Comparison of ENCODE assay signal across 8 cellular contexts in the genomic region with DNA sequence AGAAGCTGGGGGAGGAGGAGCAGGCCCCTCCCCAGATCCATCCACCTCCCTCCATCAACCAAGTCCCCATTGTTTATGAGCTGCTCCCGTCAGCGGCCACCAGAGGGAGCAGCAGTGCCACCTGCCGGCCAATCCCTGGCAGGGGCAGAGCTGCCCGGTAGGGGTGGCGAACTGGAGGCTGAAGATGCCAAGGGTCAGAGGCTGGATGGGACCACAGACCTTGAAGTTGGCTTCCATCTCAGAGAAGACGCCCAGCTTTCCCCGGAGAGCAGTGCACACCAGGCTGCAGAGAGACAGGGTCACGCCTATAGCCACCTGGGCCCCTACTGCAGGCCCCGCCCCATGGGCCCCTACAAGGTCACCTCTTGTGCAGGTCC. TPM values are rescaled to one million over a fixed set of nuclear protein-coding genes. Genes with fewer than 3 reads are reported as not detected.
DNase-seq lines count a peak whose midpoint lies in the region; ATAC-seq and TF ChIP-seq lines count a peak whose summit lies in the region.

No MANE protein-coding gene starts in this region.

- no CpG with 5 or more reads among the region's 9 CpGs for WGBS in trophoblast cell (ENCODE audit: extremely low coverage, insufficient coverage, insufficient read length)

- H3K14ac ChIP-seq in trophoblast cell (ENCODE audit: low read length): no peak overlapping the region

- H3K4me3 ChIP-seq in MG63 (no peak overlapping the region), trophoblast cell (ENCODE audit: low read depth, low read length) (no peak overlapping the region), vagina (no peak overlapping the region)

- no peak overlapping the region for H3K4me2 ChIP-seq in trophoblast cell (ENCODE audit: low read length)

- H3K4me1 ChIP-seq in trophoblast cell (ENCODE audit: control insufficient read depth in 1 of 2, insufficient read depth in 2 of 2, low read length in 2 of 2) (peaks cover 9 to 16% of the 10 kb centered on the region in 2 experiments), vagina (peaks cover 41% of the 10 kb centered on the region)

- in situ Hi-C loops in SK-MEL-5 (cut with HindIII; ENCODE audit: low pct_unique_long_range_greater_than_20kb, low sequenced_read_pairs): no loop called here

- no peak overlapping the region for H2AK5ac ChIP-seq in trophoblast cell (ENCODE audit: low read length)

- no peaks in the 10 kb centered on the region for H3K9me3 ChIP-seq in MG63
- H3K9me3 ChIP-seq in trophoblast cell (ENCODE audit: insufficient read depth, low read depth, low read length): no peaks in the 10 kb centered on the region
- no peaks in the 10 kb centered on the region for H3K9me3 ChIP-seq in vagina

- peaks cover 12% of the 10 kb centered on the region for H3K79me1 ChIP-seq in trophoblast cell (ENCODE audit: low read length)

- H3K36me3 ChIP-seq in MG63: peaks cover 46% of the 10 kb centered on the region
- H3K36me3 ChIP-seq in trophoblast cell (ENCODE audit: control insufficient read depth in 1 of 2, insufficient read depth in 2 of 2, low read length in 2 of 2): peaks cover 46 to 49% of the 10 kb centered on the region in 2 experiments
- H3K36me3 ChIP-seq in vagina: peaks cover 0 to 37% of the 10 kb centered on the region in 2 donors

- H2BK5ac ChIP-seq in trophoblast cell (ENCODE audit: low read depth, low read length, poor library complexity): no peak overlapping the region

- no peak overlapping the region for H2AFZ ChIP-seq in trophoblast cell (ENCODE audit: insufficient read depth, low read length, poor library complexity)

- no peak overlapping the region for H4K8ac ChIP-seq in trophoblast cell (ENCODE audit: low read depth, low read length)

- DNase-seq in ELR (ENCODE audit: low read depth) (peak; percentile 77), MG63 (peak; percentile 75), SK-MEL-5 (ENCODE audit: low read depth, low spot score) (peak; percentile 74), globus pallidus (ENCODE audit: low spot score) (peak; percentile 78), trophoblast cell (peak; percentile 62 to 90), vagina (ENCODE audit: extremely low spot score in 2 of 2) (no peak)
- peak; percentile 40 to 79 (median 64) for DNase-seq in activated naive CD4-positive, alpha-beta T cell (lab: John Stamatoyannopoulos, UW)

- TF ChIP-seq CTCF in vagina (IDR thresholded peaks at IDR 0.05): peak; percentile 95 to 99 (median 95)

- no peaks in the 10 kb centered on the region for H3K27me3 ChIP-seq in MG63
- H3K27me3 ChIP-seq in trophoblast cell (ENCODE audit: insufficient read depth, low read length): no peaks in the 10 kb centered on the region
- no peaks in the 10 kb centered on the region for H3K27me3 ChIP-seq in vagina

- H3K79me2 ChIP-seq in trophoblast cell (ENCODE audit: control insufficient read depth, insufficient read depth, low read length, poor library complexity): peaks cover 2% of the 10 kb centered on the region

- no peak for TF ChIP-seq POLR2A in vagina (IDR thresholded peaks at IDR 0.05)

- H4K91ac ChIP-seq in trophoblast cell (ENCODE audit: low read depth, low read length): no peak overlapping the region

- H4K12ac ChIP-seq in trophoblast cell (ENCODE audit: low read depth, low read length): no peak overlapping the region

- H3K4ac ChIP-seq in trophoblast cell (ENCODE audit: low read depth, low read length): no peak overlapping the region

- H3K27ac ChIP-seq in trophoblast cell (ENCODE audit: low read depth, low read length) (no peak overlapping the region), vagina (peak overlapping the region; percentile 33)

- no peak overlapping the region for H2BK120ac ChIP-seq in trophoblast cell (ENCODE audit: insufficient read depth, low read length, poor library complexity)

- no peak overlapping the region for H3K23ac ChIP-seq in trophoblast cell (ENCODE audit: low read length)

- no peak for ATAC-seq in HG02642 (IDR thresholded peaks at IDR 0.05; ENCODE audit: poor library complexity, unreplicated experiment)

- intact Hi-C loops in vagina (cut with DNase I): loop anchor here (5.0 kb wide), 3 partner anchors 33 to 118 kb away; a partner anchor contains a TSS

- H3K9ac ChIP-seq in trophoblast cell (ENCODE audit: low read length): no peak overlapping the region

- H3K18ac ChIP-seq in trophoblast cell (ENCODE audit: low read length): no peak overlapping the region

- no peak overlapping the region for H2BK12ac ChIP-seq in trophoblast cell (ENCODE audit: low read length)

RNA-seq across cellular contexts. Expression of a gene that starts 3.6 kb away (rescaled TPM):
- total RNA-seq in MG63 (2014; rRNA removed; shearing (Covaris generic); ENCODE audit: low replicate concordance): 105 and 106 TPM in 2 replicates
- total RNA-seq in SK-MEL-5 (2014; rRNA removed; shearing (Covaris generic)): 60.8 and 62.9 TPM in 2 replicates
- 60.2 and 74.5 TPM in 2 replicates for polyA plus RNA-seq in SK-MEL-5 (2015; cell fraction: cytosol; rRNA removed)
- polyA plus RNA-seq in SK-MEL-5 (2015; cell fraction: nucleus; rRNA removed): 84.1 and 100 TPM in 2 replicates
- 72.1 and 73.5 TPM in 2 replicates for polyA plus RNA-seq in trophoblast cell (2013)
- total RNA-seq in vagina: 78.6 TPM

RNA-seq across cellular contexts. Expression of a gene that starts 5.1 kb away (rescaled TPM):
- not detected in 2 replicates for total RNA-seq in MG63 (2014; rRNA removed; shearing (Covaris generic); ENCODE audit: low replicate concordance)
- 0.29 and 0.48 TPM in 2 replicates for total RNA-seq in SK-MEL-5 (2014; rRNA removed; shearing (Covaris generic))
- polyA plus RNA-seq in SK-MEL-5 (2015; cell fraction: cytosol; rRNA removed): not detected in 2 replicates
- polyA plus RNA-seq in SK-MEL-5 (2015; cell fraction: nucleus; rRNA removed): not detected in 2 replicates
- polyA plus RNA-seq in trophoblast cell (2013): 0.05 TPM in 1 of 2 replicates, not detected in the other
- total RNA-seq in vagina: 0.74 TPM

RNA-seq across cellular contexts. Expression of a gene that starts 5.8 kb away (rescaled TPM):
- total RNA-seq in MG63 (2014; rRNA removed; shearing (Covaris generic); ENCODE audit: low replicate concordance): 99.6 and 131 TPM in 2 replicates
- 22.2 and 23.7 TPM in 2 replicates for total RNA-seq in SK-MEL-5 (2014; rRNA removed; shearing (Covaris generic))
- polyA plus RNA-seq in SK-MEL-5 (2015; cell fraction: cytosol; rRNA removed): 75.6 and 87.8 TPM in 2 replicates
- polyA plus RNA-seq in SK-MEL-5 (2015; cell fraction: nucleus; rRNA removed): 11.6 and 13.1 TPM in 2 replicates
- 4.9 and 5.3 TPM in 2 replicates for polyA plus RNA-seq in trophoblast cell (2013)
- 76.4 TPM for total RNA-seq in vagina

RNA-seq across cellular contexts. Expression of a gene that starts 12.1 kb away (rescaled TPM):
- total RNA-seq in MG63 (2014; rRNA removed; shearing (Covaris generic); ENCODE audit: low replicate concordance): 29.0 and 43.2 TPM in 2 replicates
- total RNA-seq in SK-MEL-5 (2014; rRNA removed; shearing (Covaris generic)): 0.45 and 0.55 TPM in 2 replicates
- polyA plus RNA-seq in SK-MEL-5 (2015; cell fraction: cytosol; rRNA removed): 0.07 and 1.7 TPM in 2 replicates
- 19.3 and 62.2 TPM in 2 replicates for polyA plus RNA-seq in SK-MEL-5 (2015; cell fraction: nucleus; rRNA removed)
- polyA plus RNA-seq in trophoblast cell (2013): 122 and 127 TPM in 2 replicates
- 57.9 TPM for total RNA-seq in vagina

RNA-seq across cellular contexts. Expression of a gene that starts 15.5 kb away (rescaled TPM):
- total RNA-seq in MG63 (2014; rRNA removed; shearing (Covaris generic); ENCODE audit: low replicate concordance): 37.3 and 54.7 TPM in 2 replicates
- 8.9 and 10.2 TPM in 2 replicates for total RNA-seq in SK-MEL-5 (2014; rRNA removed; shearing (Covaris generic))
- 29.1 and 34.9 TPM in 2 replicates for polyA plus RNA-seq in SK-MEL-5 (2015; cell fraction: cytosol; rRNA removed)
- 4.1 and 14.5 TPM in 2 replicates for polyA plus RNA-seq in SK-MEL-5 (2015; cell fraction: nucleus; rRNA removed)
- polyA plus RNA-seq in trophoblast cell (2013): 26.9 and 28.4 TPM in 2 replicates
- 20.9 TPM for total RNA-seq in vagina

Comparison
In these comparisons a context has a peak if more than half of its experiments do, and no peak if none do; other contexts are left out.
1. DNase-seq: peak in ELR (single experiment), MG63 (single experiment), SK-MEL-5 (single experiment), activated naive CD4-positive, alpha-beta T cell (4 of 4), globus pallidus (single experiment) and trophoblast cell (2 of 2); none in vagina (0 of 2).